1 cellular context compared by ENCODE assay signal in genomic region chr20:41047975-41048305, GRCh38.
TF ChIP-seq lines count a peak whose summit lies in the region.

No MANE protein-coding gene starts in this region.

TF ChIP-seq in GM23338, 12 proteins besides CTCF, POLR2A, EP300 and RAD21 (continued from another document):
- no peak for TF ChIP-seq ZNF462 (CRISPR knock-in tag; IDR thresholded peaks at IDR 0.05)
- no peak for TF ChIP-seq ETS1 (IDR thresholded peaks at IDR 0.05)
- no peak for TF ChIP-seq EZH2 (IDR thresholded peaks at IDR 0.05; ENCODE audit: low read depth, unreplicated experiment)
- no peak for TF ChIP-seq EZH2phosphoT487 (IDR thresholded peaks at IDR 0.05; ENCODE audit: unreplicated experiment)
- TF ChIP-seq STAT1 (IDR thresholded peaks at IDR 0.05; ENCODE audit: unreplicated experiment), result no peak
- no peak for TF ChIP-seq POLR2AphosphoS5 (IDR thresholded peaks at IDR 0.05; ENCODE audit: low read depth)
- TF ChIP-seq NANOG (IDR thresholded peaks at IDR 0.05; ENCODE audit: borderline replicate concordance), result no peak
- no peak for TF ChIP-seq CREB1 (CRISPR knock-in tag; IDR thresholded peaks at IDR 0.05; ENCODE audit: low read depth)
TF ChIP-seq in GM23338: peak in this region for 0.
